10 cellular contexts compared by ENCODE assay signal in genomic region chr5:124743534-124744169, GRCh38. TPM values are rescaled to one million over a fixed set of nuclear protein-coding genes. Genes with fewer than 3 reads are reported as not detected.
A peak's percentile ranks its signal among the peaks of the same experiment; 100 is the strongest.
DNase-seq lines count a peak whose midpoint lies in the region; ATAC-seq and TF ChIP-seq lines count a peak whose summit lies in the region.
"Had no signal": no experiment of that assay in that cellular context is flagged by ENCODE, and none has a peak within 500 bp of the region (broad histone marks: within the 10 kb centered on the region; RNA-seq: fewer than 3 reads in every experiment).

No MANE protein-coding gene starts in this region.

- H3K36me3 ChIP-seq in breast epithelium (no peaks in the 10 kb centered on the region), body of pancreas (replicated peaks in 1 of 2; ENCODE audit: insufficient read depth in 1 of 2, low read depth in 2 of 2) (no peaks in the 10 kb centered on the region), vagina (no peaks in the 10 kb centered on the region)

- no peaks in the 10 kb centered on the region for H3K9me3 Mint-ChIP-seq in MCF 10A (ENCODE audit: unreplicated experiment)

- H3K36me3 Mint-ChIP-seq in MCF 10A (ENCODE audit: insufficient read depth, unreplicated experiment) = peaks cover 14% of the 10 kb centered on the region

- no TSS peak for BruUV-seq in MCF 10A (replicated peaks; lab: Mats Ljungman, UMichigan)

- ATAC-seq in body of pancreas (no peak), GM18873 (IDR thresholded peaks at IDR 0.05; ENCODE audit: low FRiP score, unreplicated experiment) (no peak)
- ATAC-seq: effector memory CD8-positive, alpha-beta T cell had no signal

- H3K9me3 ChIP-seq in breast epithelium = no peaks in the 10 kb centered on the region
- no peaks in the 10 kb centered on the region for H3K9me3 ChIP-seq in body of pancreas
- no peaks in the 10 kb centered on the region for H3K9me3 ChIP-seq in vagina

- intact Hi-C loops in breast epithelium (cut with DNase I; ENCODE audit: low total_unique reads) (no loop called here), MCF 10A (cut with micrococcal nuclease) (loop anchor here (2.0 to 10.0 kb wide), 10 partner anchors 85 to 791 kb away; no protein-coding TSS in a partner anchor), body of pancreas (cut with DNase I) (no loop called here), lower leg skin (cut with DNase I; ENCODE audit: low total_unique reads) (no loop called here), vagina (cut with DNase I) (no loop called here)

- DNase-seq in breast epithelium (ENCODE audit: low spot score in 2 of 2) (no peak), MCF 10A (ENCODE audit: unreplicated experiment) (no peak), body of pancreas (peak in 3 of 4 donors; percentile 37 to 41 (median 38)), lower leg skin (ENCODE audit: low spot score in 2 of 2) (no peak), vagina (ENCODE audit: extremely low spot score in 2 of 2) (no peak), NK-92 (lab: John Stamatoyannopoulos, UW; ENCODE audit: unreplicated experiment) (no peak), ACHN (no peak)
- DNase-seq: effector memory CD8-positive, alpha-beta T cell; MV-4-11 had no signal

- H3K4me1 Mint-ChIP-seq in MCF 10A (ENCODE audit: insufficient read depth, unreplicated experiment) = peaks cover 12% of the 10 kb centered on the region

- TF ChIP-seq CTCF in breast epithelium (IDR thresholded peaks at IDR 0.05) (no peak), MCF 10A (IDR thresholded peaks at IDR 0.05; ENCODE audit: unreplicated experiment) (no peak), body of pancreas (IDR thresholded peaks at IDR 0.05) (no peak), lower leg skin (IDR thresholded peaks at IDR 0.05) (no peak), vagina (IDR thresholded peaks at IDR 0.05) (no peak)

- POLR2A ChIA-PET in MCF 10A (lab: Yijun Ruan, JAX) = interaction anchor here (0.8 to 4.1 kb wide), 15 partner anchors 21 to 742 kb away, joined by 3 to 45 read pairs (median 5); no protein-coding TSS in a partner anchor

- H3K4me3 Mint-ChIP-seq in MCF 10A (ENCODE audit: unreplicated experiment) = no peak overlapping the region
- H3K4me3 Mint-ChIP-seq: effector memory CD8-positive, alpha-beta T cell had no signal

- TF ChIP-seq POLR2A in breast epithelium (IDR thresholded peaks at IDR 0.05) (no peak), body of pancreas (IDR thresholded peaks at IDR 0.05) (peak in 1 of 3 donors; percentile 13), lower leg skin (IDR thresholded peaks at IDR 0.05) (no peak), vagina (IDR thresholded peaks at IDR 0.05) (no peak)

- no peak overlapping the region for H3K27ac Mint-ChIP-seq in MCF 10A (ENCODE audit: low read depth, unreplicated experiment)
- H3K27ac Mint-ChIP-seq: effector memory CD8-positive, alpha-beta T cell had no signal

- 11 to 24% methylated on average over 7 of the region's 7 CpGs for WGBS in body of pancreas, 2 donors
- WGBS in lower leg skin, 2 donors = 52 to 57% methylated on average over 7 of the region's 7 CpGs

- H3K4me1 ChIP-seq in breast epithelium = peaks cover 0 to 19% of the 10 kb centered on the region in 2 donors
- H3K4me1 ChIP-seq in body of pancreas = peaks cover 70% of the 10 kb centered on the region
- peaks cover 72% of the 10 kb centered on the region for H3K4me1 ChIP-seq in vagina

- H3K27me3 ChIP-seq in breast epithelium (no peaks in the 10 kb centered on the region), body of pancreas (no peaks in the 10 kb centered on the region), vagina (no peaks in the 10 kb centered on the region)

- H3K27ac ChIP-seq in breast epithelium = peak overlapping the region; percentile 97 to 98
- H3K27ac ChIP-seq in body of pancreas = peak overlapping the region; percentile 72 to 91 (median 85)
- peak overlapping the region; percentile 89 for H3K27ac ChIP-seq in vagina

- no peaks in the 10 kb centered on the region for H3K27me3 Mint-ChIP-seq in MCF 10A (ENCODE audit: insufficient read depth, unreplicated experiment)

- CTCF ChIA-PET in MCF 10A (lab: Yijun Ruan, JAX) = interaction anchor here (0.7 to 1.0 kb wide), 2 partner anchors 33 to 88 kb away, joined by 3 to 4 read pairs; no protein-coding TSS in a partner anchor

- in situ Hi-C loops in ACHN (cut with HindIII; ENCODE audit: low pct_ligation_motif_present, low pct_unique_long_range_greater_than_20kb, low sequenced_read_pairs) = no loop called here

- H3K4me3 ChIP-seq in breast epithelium (peak overlapping the region; percentile 50 to 77 (median 70)), body of pancreas (peak overlapping the region in 1 of 2 donors; percentile 9), lower leg skin (ENCODE audit: low read depth, poor library complexity, severe bottlenecking) (peak overlapping the region; percentile 13), vagina (peak overlapping the region; percentile 55 to 86)

RNA-seq across cellular contexts. Expression of gene ZNF608, which starts 2.8 kb away (rescaled TPM):
- total RNA-seq in breast epithelium (10 to 100 TPM; 15.7 to 82.1 (median 58.7) TPM), MCF 10A (2022) (8.4 and 10.4 TPM in 2 replicates), body of pancreas (10 to 100 TPM; 30.1 to 33.6 TPM), lower leg skin (10 to 100 TPM in 1 of 4 donors, 1 to 10 TPM in 3; 3.8 to 11.6 (median 6.7) TPM), vagina (20.6 TPM)

Comparison
In these comparisons a context has a peak if more than half of its experiments do, and no peak if none do; other contexts are left out.
1. DNase-seq: peak in body of pancreas (3 of 4); none in breast epithelium (0 of 2), MCF 10A (single experiment), lower leg skin (0 of 2), vagina (0 of 2), NK-92 (single experiment) and ACHN (single experiment).
2. Peak in every context shown above with its lines, with median percentiles within 50 percentile points of each other: H3K27ac ChIP-seq.